26 cellular contexts compared by ENCODE assay signal in genomic region chr12:5537771-5538170, GRCh38.
"Had no signal": no experiment of that assay in that cellular context is flagged by ENCODE, and none has a peak within 500 bp of the region (broad histone marks: within the 10 kb centered on the region; RNA-seq: fewer than 3 reads in every experiment).

No MANE protein-coding gene starts in this region.

- H3K4me1 ChIP-seq: adrenal gland, body of pancreas, breast epithelium, Peyer's patch, SJSA1 had no signal

- H3K4me2 ChIP-seq: SK-N-SH had no signal

- H3K36me3 ChIP-seq: adrenal gland, breast epithelium, Peyer's patch, SJSA1 had no signal

- H3K27me3 ChIP-seq: adrenal gland, body of pancreas, Peyer's patch had no signal

- H3K9me3 ChIP-seq: adrenal gland, body of pancreas, breast epithelium, Peyer's patch, SJSA1, SK-N-SH had no signal

- H3K4me3 ChIP-seq: adrenal gland, body of pancreas, breast epithelium, Peyer's patch, SJSA1 had no signal

- DNase-seq: activated B cell treated with CpG ODN at 0.5 μM for 24 hours; activated CD4-positive, alpha-beta T cell treated with anti-CD3 and anti-CD28 coated beads for 4 hours; activated CD4-positive, CD25-positive, alpha-beta regulatory T cell treated with anti-CD3 and anti-CD28 coated beads, Interleukin-2, amount 50 U/mL, for 72 hours; activated CD8-positive, alpha-beta T cell treated with anti-CD3 and anti-CD28 coated beads for 36 hours; activated naive CD4-positive, alpha-beta T cell treated with anti-CD3 and anti-CD28 coated beads, Interleukin-2, amount 50 U/mL, for 16 hours; activated naive CD8-positive, alpha-beta T cell treated with anti-CD3 and anti-CD28 coated beads, Interleukin-2, amount 10 ng/mL, durations not matched to agents 7 days and 5 days; activated T-cell treated with anti-CD3 and anti-CD28 coated beads, Interleukin-2, amount 50 U/mL, for 24 hours; adrenal gland; body of pancreas; NCI-H1092 treated with DMSO at 0.1 percent for 48 hours; NCI-H146; NCI-H187; NCI-H2029 treated with DMSO at 0.1 percent for 48 hours; NCI-H2107; NCI-H2171; NCI-H510A; NCI-H526; NCI-H748 treated with DMSO at 0.1 percent for 48 hours; NK-92 treated with Interleukin-12 subunit alpha and Interleukin-12 subunit beta, amount 100 ng/mL, for 24 hours; PC-3; Peyer's patch; RPMI8226; SHP77 treated with DMSO at 0.1 percent for 48 hours; SK-N-SH had no signal

- H3K27ac ChIP-seq: adrenal gland, body of pancreas, breast epithelium, Peyer's patch, SJSA1 had no signal

- ATAC-seq: activated CD8-positive, alpha-beta T cell treated with anti-CD3 and anti-CD28 coated beads for 36 hours; body of pancreas; PC-3 had no signal

- H3K9ac ChIP-seq: SK-N-SH had no signal
